ENCODE assay signal across 14 cellular contexts in genomic region chr5:158198636-158199035, GRCh38.
DNase-seq lines count a peak whose midpoint lies in the region; ATAC-seq and TF ChIP-seq lines count a peak whose summit lies in the region.
"Had no signal": no experiment of that assay in that cellular context is flagged by ENCODE, and none has a peak within 500 bp of the region (broad histone marks: within the 10 kb centered on the region; RNA-seq: fewer than 3 reads in every experiment).

No MANE protein-coding gene starts in this region.

- H4K20me1 ChIP-seq in SU-DHL-6 (ENCODE audit: low read depth, low read length) = no peaks in the 10 kb centered on the region

- no peak for TF ChIP-seq CTCF in SU-DHL-6 (IDR thresholded peaks at IDR 0.05; ENCODE audit: insufficient read depth, low read length, poor library complexity, severe bottlenecking)
- TF ChIP-seq CTCF in lower leg skin (IDR thresholded peaks at IDR 0.05) = no peak

- intact Hi-C loops in lower leg skin (cut with DNase I; ENCODE audit: low total_unique reads) = no loop called here

- DNase-seq in activated CD4-positive, alpha-beta T cell treated with anti-CD3 and anti-CD28 coated beads, Interleukin-2, amount 50 U/mL, for 48 hours = no peak
- no peak for DNase-seq in globus pallidus (ENCODE audit: low spot score)
- no peak for DNase-seq in lower leg skin (ENCODE audit: low spot score in 2 of 2)
- DNase-seq in NCI-H1105 treated with DMSO at 0.1 percent for 48 hours (lab: John Stamatoyannopoulos, UW) = no peak
- DNase-seq: CD4-positive, CD25-positive, alpha-beta regulatory T cell; esophagus squamous epithelium; left cardiac atrium; NCI-H1417; psoas muscle had no signal

- no peak overlapping the region for H3K9ac ChIP-seq in SU-DHL-6 (ENCODE audit: low read length)

- TF ChIP-seq POLR2A in lower leg skin (IDR thresholded peaks at IDR 0.05) = no peak

- WGBS in lower leg skin, 2 donors = 69 to 74% methylated on average over 6 of the region's 6 CpGs

- H3K9me2 ChIP-seq in SU-DHL-6 (replicated peaks; ENCODE audit: insufficient read depth, low read length) = no peaks in the 10 kb centered on the region

- H3K27ac ChIP-seq in SU-DHL-6 (ENCODE audit: low read depth, low read length) = no peak overlapping the region
- H3K27ac ChIP-seq: esophagus squamous epithelium, psoas muscle had no signal

- H3K9me3 ChIP-seq in SU-DHL-6 (ENCODE audit: insufficient read depth, low read length) = no peaks in the 10 kb centered on the region
- H3K9me3 ChIP-seq: esophagus squamous epithelium, psoas muscle had no signal

- H3K27me3 ChIP-seq in SU-DHL-6 (ENCODE audit: low read length) = no peaks in the 10 kb centered on the region
- H3K27me3 ChIP-seq: esophagus squamous epithelium had no signal

- ATAC-seq in GM18499 (IDR thresholded peaks at IDR 0.05; ENCODE audit: insufficient read depth, unreplicated experiment) = peak; percentile 81
- peak; percentile 92 for ATAC-seq in GM21367 (IDR thresholded peaks at IDR 0.05; ENCODE audit: unreplicated experiment)
- ATAC-seq in HG03064 (IDR thresholded peaks at IDR 0.05; ENCODE audit: low read depth, unreplicated experiment) = peak; percentile 96
- ATAC-seq: HCT116, left cardiac atrium, psoas muscle had no signal

- H3K4me2 ChIP-seq in SU-DHL-6 (ENCODE audit: low read depth, low read length, poor library complexity, severe bottlenecking) = peak overlapping the region; percentile 4

- H3F3A ChIP-seq in SU-DHL-6 (ENCODE audit: insufficient read depth) = 0 out of 2 replicates have a peak, but pooled peaks cover 5% of the 10 kb centered on the region

- H3K36me3 ChIP-seq in SU-DHL-6 (ENCODE audit: low read length) = no peaks in the 10 kb centered on the region
- H3K36me3 ChIP-seq: esophagus squamous epithelium had no signal

- H3K4me3 ChIP-seq in SU-DHL-6 (ENCODE audit: insufficient read depth, low read length, poor library complexity, severe bottlenecking) (no peak overlapping the region), lower leg skin (ENCODE audit: low read depth, poor library complexity, severe bottlenecking) (no peak overlapping the region)
- H3K4me3 ChIP-seq: esophagus squamous epithelium, psoas muscle had no signal

- H3K79me2 ChIP-seq in SU-DHL-6 (ENCODE audit: insufficient read depth, low read length) = no peaks in the 10 kb centered on the region

- H2AFZ ChIP-seq in SU-DHL-6 (ENCODE audit: low read depth, low read length, severe bottlenecking) = no peak overlapping the region
